In genomic region chr7:93960986-93961385, GRCh38 we compare ENCODE assay signal across 33 cellular contexts. TPM values are rescaled to one million over a fixed set of nuclear protein-coding genes. Genes with fewer than 3 reads are reported as not detected.
"Had no signal": no experiment of that assay in that cellular context is flagged by ENCODE, and none has a peak within 500 bp of the region (broad histone marks: within the 10 kb centered on the region; RNA-seq: fewer than 3 reads in every experiment).

No MANE protein-coding gene starts in this region.

- H3K9me3 ChIP-seq: adrenal gland, ascending aorta, body of pancreas, breast epithelium had no signal

- H3K27ac ChIP-seq: adrenal gland, ascending aorta, body of pancreas, brain microvascular endothelial cell, breast epithelium, cardiac muscle cell had no signal

- H3K4me3 ChIP-seq: adrenal gland, ascending aorta, body of pancreas, breast epithelium, cardiac muscle cell had no signal

- H3K36me3 ChIP-seq: adrenal gland, ascending aorta, brain microvascular endothelial cell, breast epithelium, cardiac muscle cell had no signal

- ATAC-seq: activated naive CD4-positive, alpha-beta T cell treated with anti-CD3 and anti-CD28 coated beads, Interleukin-2, amount 50 U/mL, for 72 hours; activated naive CD8-positive, alpha-beta T cell treated with anti-CD3 and anti-CD28 coated beads, Interleukin-2, amount 50 U/mL, for 24 hours; activated T-cell treated with anti-CD3 and anti-CD28 coated beads, Interleukin-2, amount 50 U/mL, for 4 hours; activated T-cell treated with anti-CD3 and anti-CD28 coated beads, Interleukin-2, amount 50 U/mL, for 72 hours; activated T-helper 17 cell treated with anti-CD3 and anti-CD28 coated beads, Interleukin-2, amount 50 U/mL, for 72 hours; body of pancreas had no signal

- H3K4me1 ChIP-seq: adrenal gland, ascending aorta, body of pancreas, breast epithelium had no signal

- H3K27me3 ChIP-seq: adrenal gland, ascending aorta, body of pancreas, brain microvascular endothelial cell, breast epithelium, cardiac muscle cell had no signal

- DNase-seq: activated effector memory CD4-positive, alpha-beta T cell treated with anti-CD3 and anti-CD28 coated beads, Interleukin-2, amount 50 U/mL, for 16 hours; activated effector memory CD4-positive, alpha-beta T cell treated with Interleukin-2 at 50 U/mL for 16 hours; activated gamma-delta T cell; activated gamma-delta T cell treated with Interleukin-2 at 50 U/mL for 16 hours; activated naive CD4-positive, alpha-beta T cell; activated naive CD4-positive, alpha-beta T cell treated with anti-CD3 and anti-CD28 coated beads for 36 hours; activated naive CD4-positive, alpha-beta T cell treated with anti-CD3 and anti-CD28 coated beads, Interleukin-2, amount 10 ng/mL, durations not matched to agents 7 days and 5 days; activated naive CD4-positive, alpha-beta T cell treated with anti-CD3 and anti-CD28 coated beads, Interleukin-2, amount 50 U/mL, for 16 hours; activated naive CD4-positive, alpha-beta T cell treated with Interleukin-2 at 50 U/mL for 16 hours; activated naive CD8-positive, alpha-beta T cell treated with anti-CD3 and anti-CD28 coated beads for 36 hours; activated naive CD8-positive, alpha-beta T cell treated with anti-CD3 and anti-CD28 coated beads, Interleukin-2, amount 10 ng/mL, durations not matched to agents 7 days and 5 days; activated naive CD8-positive, alpha-beta T cell treated with anti-CD3 and anti-CD28 coated beads, Interleukin-2, amount 50 U/mL, for 24 hours; activated T-cell treated with anti-CD3 and anti-CD28 coated beads, Interleukin-2, amount 50 U/mL, for 1 hour; activated T-cell treated with anti-CD3 and anti-CD28 coated beads, Interleukin-2, amount 50 U/mL, for 24 hours; activated T-cell treated with anti-CD3 and anti-CD28 coated beads, Interleukin-2, amount 50 U/mL, for 4 hours; activated T-cell treated with anti-CD3 and anti-CD28 coated beads, Interleukin-2, amount 50 U/mL, for 48 hours; activated T-cell treated with anti-CD3 and anti-CD28 coated beads, Interleukin-2, amount 50 U/mL, for 72 hours; adrenal gland; amniotic stem cell; amygdala; anterior cingulate cortex; aorta; body of pancreas; brain microvascular endothelial cell; caudate nucleus; central memory CD4-positive, alpha-beta T cell; cerebellar nuclear complex had no signal

RNA-seq across cellular contexts. Expression of gene GNGT1, which starts 54.6 kb away (rescaled TPM):
- polyA plus RNA-seq: adipose tissue, adrenal gland, aorta, cardiac muscle cell had no signal
